Comparison of ENCODE assay signal across 22 cellular contexts in genomic region chr16:86542756-86543750, GRCh38. TPM values are rescaled to one million over a fixed set of nuclear protein-coding genes. Genes with fewer than 3 reads are reported as not detected.
DNase-seq lines count a peak whose midpoint lies in the region; FAIRE-seq and TF ChIP-seq lines count a peak whose summit lies in the region.
"Had no signal": no experiment of that assay in that cellular context is flagged by ENCODE, and none has a peak within 500 bp of the region (broad histone marks: within the 10 kb centered on the region; RNA-seq: fewer than 3 reads in every experiment).

No MANE protein-coding gene starts in this region.

- no peak overlapping the region for H3K4me3 ChIP-seq in BLaER1 treated with 17β-estradiol and CSF1 and Interleukin-3, amounts not matched to agents 10 nM and 100 nM
- H3K4me3 ChIP-seq in kidney (ENCODE audit: low read length in 2 of 2) (no peak overlapping the region), osteoblast (ENCODE audit: insufficient read depth, low read length) (no peak overlapping the region), sigmoid colon (no peak overlapping the region), MG63 (no peak overlapping the region)
- H3K4me3 ChIP-seq: GM12878, GM23248 had no signal

- 0 out of 22 replicates have a peak overlapping the region, but pooled peaks of 1 of the 11 experiments have one; percentile 13 for H3K27ac ChIP-seq in BLaER1 treated with 17β-estradiol and CSF1 and Interleukin-3, amounts not matched to agents 10 nM and 100 nM
- no peak overlapping the region for H3K27ac ChIP-seq in kidney (ENCODE audit: low read depth in 2 of 2, low read length in 2 of 2)
- H3K27ac ChIP-seq in osteoblast (ENCODE audit: low read depth, low read length): no peak overlapping the region
- no peak overlapping the region for H3K27ac ChIP-seq in sigmoid colon
- H3K27ac ChIP-seq: GM23248 had no signal

- no peaks in the 10 kb centered on the region for H3K9me3 ChIP-seq in BLaER1 treated with 17β-estradiol and CSF1 and Interleukin-3, amounts not matched to agents 10 nM and 100 nM (replicated peaks in 1 of 11)
- H3K9me3 ChIP-seq in kidney (ENCODE audit: control insufficient read depth in 1 of 2, low read length in 2 of 2) (no peaks in the 10 kb centered on the region), osteoblast (ENCODE audit: low read depth, low read length) (no peaks in the 10 kb centered on the region), sigmoid colon (no peaks in the 10 kb centered on the region), MG63 (no peaks in the 10 kb centered on the region)

- H4K20me1 ChIP-seq in BLaER1 treated with 17β-estradiol and CSF1 and Interleukin-3, amounts not matched to agents 10 nM and 100 nM: peaks cover 0 to 32% (median 11%) of the 10 kb centered on the region in 11 experiments; a peak in 10 of 22 replicates
- peaks cover 5% of the 10 kb centered on the region for H4K20me1 ChIP-seq in osteoblast (ENCODE audit: insufficient read depth, low read length)

- peaks cover 75 to 100% (median 87%) of the 10 kb centered on the region in 11 experiments for H3K36me3 ChIP-seq in BLaER1 treated with 17β-estradiol and CSF1 and Interleukin-3, amounts not matched to agents 10 nM and 100 nM
- H3K36me3 ChIP-seq in kidney (ENCODE audit: control insufficient read depth in 1 of 2, insufficient read depth in 2 of 2, low read length in 2 of 2) (peaks cover 21 to 49% of the 10 kb centered on the region in 2 donors), osteoblast (ENCODE audit: insufficient read depth, low read length) (peaks cover 61% of the 10 kb centered on the region), sigmoid colon (peaks cover 17 to 97% (median 56%) of the 10 kb centered on the region in 4 donors), MG63 (peaks cover 100% of the 10 kb centered on the region)

- TF ChIP-seq POLR2A in sigmoid colon (IDR thresholded peaks at IDR 0.05): no peak

- no peaks in the 10 kb centered on the region for H3K27me3 ChIP-seq in BLaER1 treated with 17β-estradiol and CSF1 and Interleukin-3, amounts not matched to agents 10 nM and 100 nM
- H3K27me3 ChIP-seq in osteoblast (ENCODE audit: insufficient read depth, low read length) (no peaks in the 10 kb centered on the region), sigmoid colon (no peaks in the 10 kb centered on the region), MG63 (no peaks in the 10 kb centered on the region)

- DNase-seq in kidney: peak; percentile 25
- DNase-seq in osteoblast (ENCODE audit: insufficient read length, low spot score, missing footprints): peak; percentile 30
- peak; percentile 9 for DNase-seq in sigmoid colon
- no peak for DNase-seq in H4 (ENCODE audit: low spot score)
- no peak for DNase-seq in MG63
- DNase-seq in germinal center (ENCODE audit: low spot score): no peak
- DNase-seq in NCI-H2081 (lab: John Stamatoyannopoulos, UW): no peak
- DNase-seq: CD4-positive, alpha-beta T cell; CD8-positive, alpha-beta memory T cell; DMS 273 treated with DMSO at 0.1 percent for 48 hours; DMS79; EL; GDM1; GM23248; H9 had no signal

- H3K4me1 ChIP-seq in BLaER1 treated with 17β-estradiol and CSF1 and Interleukin-3, amounts not matched to agents 10 nM and 100 nM: peaks cover 0 to 26% (median 22%) of the 10 kb centered on the region in 10 experiments; a peak in 16 of 20 replicates
- no peaks in the 10 kb centered on the region for H3K4me1 ChIP-seq in kidney (ENCODE audit: control insufficient read depth in 1 of 2, insufficient read depth in 1 of 2, low read depth in 1 of 2, low read length in 2 of 2)
- no peaks in the 10 kb centered on the region for H3K4me1 ChIP-seq in osteoblast (ENCODE audit: insufficient read depth, low read length)
- no peaks in the 10 kb centered on the region for H3K4me1 ChIP-seq in sigmoid colon

- peak overlapping the region in 8 of 11 experiments; percentile 37 to 76 (median 62); a peak in 16 of 22 replicates for H3K4me2 ChIP-seq in BLaER1 treated with 17β-estradiol and CSF1 and Interleukin-3, amounts not matched to agents 10 nM and 100 nM
- no peak overlapping the region for H3K4me2 ChIP-seq in osteoblast (ENCODE audit: insufficient read depth, low read length)

- FAIRE-seq in kidney (lab: Jason Lieb, UNC): no peak
- FAIRE-seq: D721Med, GM12878, GM18507, H1 had no signal

- H3K9ac ChIP-seq in BLaER1 treated with 17β-estradiol and CSF1 and Interleukin-3, amounts not matched to agents 10 nM and 100 nM: peak overlapping the region in 4 of 11 experiments; percentile 0 to 43 (median 28); a peak in 3 of 22 replicates
- H3K9ac ChIP-seq in kidney (ENCODE audit: low read length in 2 of 2): no peak overlapping the region
- H3K9ac ChIP-seq: GM23248 had no signal

- no peak overlapping the region for H2AFZ ChIP-seq in osteoblast (ENCODE audit: low read length)
- H2AFZ ChIP-seq: GM23248 had no signal

- no peak for TF ChIP-seq CTCF in kidney (IDR thresholded peaks at IDR 0.05; ENCODE audit: borderline replicate concordance, extremely low read depth, insufficient read depth)
- TF ChIP-seq CTCF in osteoblast (IDR thresholded peaks at IDR 0.05; ENCODE audit: extremely low read depth, low read depth, low read length): no peak
- no peak for TF ChIP-seq CTCF in sigmoid colon (IDR thresholded peaks at IDR 0.05)

- no peak for TF ChIP-seq EP300 in sigmoid colon (IDR thresholded peaks at IDR 0.05)

- peaks cover 2% of the 10 kb centered on the region for H3K79me2 ChIP-seq in osteoblast (ENCODE audit: insufficient read depth, low read length)

- WGBS in sigmoid colon, 2 donors: 92 to 95% methylated on average over 21 of the region's 21 CpGs

- intact Hi-C loops in kidney (cut with DNase I): no loop called here
- intact Hi-C loops in sigmoid colon (cut with DNase I): no loop called here

RNA-seq across cellular contexts. Expression of gene MTHFSD, which starts 12.0 kb away (rescaled TPM):
- total RNA-seq in kidney: 26.2 TPM
- 11.3 TPM for polyA plus RNA-seq in kidney (ENCODE audit: insufficient read depth, low read depth, low replicate concordance)
- 18.5 and 20.3 TPM in 2 replicates for total RNA-seq in osteoblast
- total RNA-seq in sigmoid colon: 10 to 100 TPM; 10.7 to 18.8 (median 11.9) TPM
- polyA plus RNA-seq in sigmoid colon: 10 to 100 TPM in 1 of 3 donors, 1 to 10 TPM in 2; 5.5 to 12.9 (median 6.6) TPM
- 9.6 and 10.0 TPM in 2 replicates for total RNA-seq in H4 (2014; rRNA removed; shearing (Covaris generic))
- 40.8 and 43.8 TPM in 2 replicates for total RNA-seq in MG63 (2014; rRNA removed; shearing (Covaris generic); ENCODE audit: low replicate concordance)

RNA-seq across cellular contexts. Expression of gene FOXC2, which starts 23.6 kb away (rescaled TPM):
- total RNA-seq in kidney: 6.3 TPM
- 3.8 TPM for polyA plus RNA-seq in kidney (ENCODE audit: insufficient read depth, low read depth, low replicate concordance)
- 2.2 and 2.4 TPM in 2 replicates for total RNA-seq in osteoblast
- under 1 TPM; under 0.01 to 0.81 (median 0.39) TPM for total RNA-seq in sigmoid colon
- polyA plus RNA-seq in sigmoid colon: under 1 TPM in 2 of 3 donors, not detected in 1; 0.25 to 0.60 TPM
- 0.12 and 0.60 TPM in 2 replicates for total RNA-seq in H4 (2014; rRNA removed; shearing (Covaris generic))
- total RNA-seq in MG63 (2014; rRNA removed; shearing (Covaris generic); ENCODE audit: low replicate concordance): 4.6 and 7.1 TPM in 2 replicates
- total RNA-seq: CD8-positive, alpha-beta memory T cell; GM12878; H9 had no signal
- polyA plus RNA-seq: CD14-positive monocyte; CD8-positive, alpha-beta memory T cell; GM12878; H1 had no signal

RNA-seq across cellular contexts. Expression of gene FOXF1, which starts 32.7 kb away (rescaled TPM):
- total RNA-seq in kidney (0.57 TPM), osteoblast (not detected in 2 replicates), sigmoid colon (10 to 100 TPM; 44.6 to 74.2 (median 59.3) TPM)
- polyA plus RNA-seq in kidney (ENCODE audit: insufficient read depth, low read depth, low replicate concordance) (0.67 TPM), sigmoid colon (1 to 10 TPM; 2.5 to 8.5 (median 4.8) TPM)
- total RNA-seq in H4 (2014; rRNA removed; shearing (Covaris generic)): 12.3 and 20.2 TPM in 2 replicates
- 8.9 and 13.0 TPM in 2 replicates for total RNA-seq in MG63 (2014; rRNA removed; shearing (Covaris generic); ENCODE audit: low replicate concordance)
- total RNA-seq: A673; CD4-positive, alpha-beta T cell; CD8-positive, alpha-beta memory T cell; GM12878; H1; H9 had no signal
- polyA plus RNA-seq: CD14-positive monocyte; CD8-positive, alpha-beta memory T cell had no signal

RNA-seq across cellular contexts. Expression of gene FOXL1, which starts 35.3 kb away (rescaled TPM):
- total RNA-seq in kidney (2.0 TPM), osteoblast (2.5 and 3.2 TPM in 2 replicates), sigmoid colon (under 1 TPM in 3 of 4 donors, not detected in 1; 0.14 to 0.36 (median 0.28) TPM)
- polyA plus RNA-seq in kidney (ENCODE audit: insufficient read depth, low read depth, low replicate concordance) (0.52 TPM), sigmoid colon (1 to 10 TPM in 1 of 3 donors, under 1 TPM in 2; 0.60 to 1.6 (median 0.80) TPM)
- total RNA-seq in H4 (2014; rRNA removed; shearing (Covaris generic)): 0.75 and 0.86 TPM in 2 replicates
- not detected in 2 replicates for total RNA-seq in MG63 (2014; rRNA removed; shearing (Covaris generic); ENCODE audit: low replicate concordance)
- total RNA-seq: CD4-positive, alpha-beta T cell; CD8-positive, alpha-beta memory T cell; GM12878; H1 had no signal
- polyA plus RNA-seq: CD14-positive monocyte; CD8-positive, alpha-beta memory T cell had no signal

Comparison
In these comparisons a context has a peak if more than half of its experiments do, and no peak if none do; other contexts are left out.
1. DNase-seq: peak in kidney (single experiment), osteoblast (single experiment) and sigmoid colon (single experiment); none in H4 (single experiment), MG63 (single experiment), germinal center (single experiment) and NCI-H2081 (0 of 2).